ENCODE assay signal across 14 cellular contexts in genomic region chr13:34243396-34243795, GRCh38.
A peak's percentile ranks its signal among the peaks of the same experiment; 100 is the strongest.
DNase-seq lines count a peak whose midpoint lies in the region; ATAC-seq and TF ChIP-seq lines count a peak whose summit lies in the region.
"Had no signal": no experiment of that assay in that cellular context is flagged by ENCODE, and none has a peak within 500 bp of the region (broad histone marks: within the 10 kb centered on the region; RNA-seq: fewer than 3 reads in every experiment).

No MANE protein-coding gene starts in this region.

- H3K4me1 ChIP-seq in heart right ventricle (peaks cover 0 to 4% (median 0%) of the 10 kb centered on the region in 9 donors), GM23248 (ENCODE audit: insufficient read depth) (peaks cover 11% of the 10 kb centered on the region; the same call in 1 of the 2 replicates)
- H3K4me1 ChIP-seq: A549, HAP-1 had no signal

- H3K4me3 ChIP-seq in heart right ventricle (no peak overlapping the region), GM23248 (no peak overlapping the region)
- H3K4me3 ChIP-seq: A549, HAP-1 had no signal

- ATAC-seq in heart right ventricle: peak in 7 of 8 donors; percentile 47 to 93 (median 79)
- ATAC-seq: A549; CD8-positive, alpha-beta T cell had no signal

- 68 to 81% methylated on average over 3 of the region's 3 CpGs for WGBS in heart right ventricle, 2 donors
- 27 to 31% methylated on average over 3 of the region's 3 CpGs for WGBS in GM23248 (ENCODE audit: low coverage in 1 of 2, low lambda C conversion rate in 2 of 2, missing lambda C conversion rate in 2 of 2), 2 experiments

- H3K27me3 ChIP-seq in heart right ventricle (no peaks in the 10 kb centered on the region), GM23248 (replicated peaks; ENCODE audit: insufficient read depth) (no peaks in the 10 kb centered on the region)

- no peaks in the 10 kb centered on the region for H4K20me1 ChIP-seq in GM23248 (ENCODE audit: insufficient read depth)

- no peak overlapping the region for H3K9ac ChIP-seq in GM23248

- H3K9me2 ChIP-seq in GM23248 (ENCODE audit: insufficient read depth): no peaks in the 10 kb centered on the region

- no peaks in the 10 kb centered on the region for H3F3A ChIP-seq in GM23248 (ENCODE audit: insufficient read depth)

- H3K79me2 ChIP-seq in GM23248 (ENCODE audit: insufficient read depth): no peaks in the 10 kb centered on the region

- no peak for TF ChIP-seq CTCF in heart right ventricle (IDR thresholded peaks at IDR 0.05)

- DNase-seq in NCI-H1092 treated with DMSO at 0.1 percent for 48 hours (lab: John Stamatoyannopoulos, UW) (peak; percentile 44), NCI-H526 treated with DMSO at 0.1 percent for 48 hours (lab: John Stamatoyannopoulos, UW) (peak; percentile 33), heart right ventricle (peak; percentile 19 to 21), medulla oblongata (ENCODE audit: extremely low spot score) (peak; percentile 19), NCI-H1105 (lab: John Stamatoyannopoulos, UW) (no peak), GM23248 (no peak), activated T-cell treated with anti-CD3 and anti-CD28 coated beads for 4 hours (no peak)
- DNase-seq: CD8-positive, alpha-beta T cell; COR-L47; DND-41; GDM1 had no signal

- H2AFZ ChIP-seq in GM23248: no peak overlapping the region

- intact Hi-C loops in heart right ventricle (cut with DNase I): loop anchor here in 1 of 10 donors (10.0 kb wide), 1 partner anchor 99 kb away; no protein-coding TSS in a partner anchor

- H3K27ac ChIP-seq in heart right ventricle: no peak overlapping the region
- no peak overlapping the region for H3K27ac ChIP-seq in GM23248
- H3K27ac ChIP-seq: HL-60 had no signal

- no peaks in the 10 kb centered on the region for H3K36me3 ChIP-seq in heart right ventricle
- H3K36me3 ChIP-seq in GM23248 (ENCODE audit: low read depth): no peaks in the 10 kb centered on the region
- H3K36me3 ChIP-seq: HAP-1 had no signal

- H3K9me3 ChIP-seq in heart right ventricle (peaks cover 0 to 14% (median 0%) of the 10 kb centered on the region in 11 donors), GM23248 (ENCODE audit: low read depth) (no peaks in the 10 kb centered on the region)
- H3K9me3 ChIP-seq: HAP-1 had no signal

- no peak overlapping the region for H3K4me2 ChIP-seq in GM23248 (ENCODE audit: unreplicated experiment)
- H3K4me2 ChIP-seq: A549 had no signal

- in situ Hi-C loops in GM23248 (cut with MboI): no loop called here

Comparison
In these comparisons a context has a peak if more than half of its experiments do, and no peak if none do; other contexts are left out.
1. DNase-seq: peak in NCI-H1092 treated with DMSO at 0.1 percent for 48 hours (single experiment), NCI-H526 treated with DMSO at 0.1 percent for 48 hours (single experiment), heart right ventricle (2 of 2) and medulla oblongata (single experiment); none in NCI-H1105 (single experiment), GM23248 (single experiment) and activated T-cell treated with anti-CD3 and anti-CD28 coated beads for 4 hours (single experiment).